Comparison of ENCODE assay signal across 11 cellular contexts in the genomic region with DNA sequence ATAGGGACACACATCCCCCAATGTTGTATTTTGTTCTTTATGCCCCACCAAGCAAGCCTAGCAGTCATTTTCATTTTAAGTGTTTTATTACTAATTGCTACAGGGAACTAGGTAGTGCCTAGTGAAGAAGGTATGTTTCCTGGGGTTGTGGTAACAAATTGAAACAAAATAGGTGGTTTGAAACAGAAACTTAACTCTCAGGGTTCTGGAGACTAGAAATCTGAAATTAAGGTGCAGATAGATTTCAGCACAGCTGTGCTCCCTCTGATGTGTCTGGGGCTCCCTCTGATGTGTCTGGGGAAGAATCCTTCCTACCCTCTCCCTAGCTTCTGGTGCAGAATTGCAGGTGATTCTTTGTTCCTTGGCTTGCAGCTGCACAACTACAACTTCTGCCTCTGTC.
DNase-seq lines count a peak whose midpoint lies in the region; ATAC-seq and TF ChIP-seq lines count a peak whose summit lies in the region.
"Had no signal": no experiment of that assay in that cellular context is flagged by ENCODE, and none has a peak within 500 bp of the region (broad histone marks: within the 10 kb centered on the region; RNA-seq: fewer than 3 reads in every experiment).

No MANE protein-coding gene starts in this region.

- BruUV-seq in OCI-LY7 (replicated peaks; lab: Mats Ljungman, UMichigan), result no TSS peak

- H3K79me2 ChIP-seq in OCI-LY7 (ENCODE audit: insufficient read depth, low read depth, low read length), result peaks cover 84% of the 10 kb centered on the region

- H2AFZ ChIP-seq in OCI-LY7 (ENCODE audit: low read length), result no peak overlapping the region

- no peaks in the 10 kb centered on the region for H3K9me2 ChIP-seq in OCI-LY7 (ENCODE audit: insufficient read depth, low read length)

- intact Hi-C loops in OCI-LY7 (cut with micrococcal nuclease; ENCODE audit: unreplicated experiment), result no loop called here

- no peak for TF ChIP-seq CTCF in OCI-LY7 (conservative IDR thresholded peaks at IDR 0.05; ENCODE audit: low read length)

- no peaks in the 10 kb centered on the region for H4K20me1 ChIP-seq in OCI-LY7 (ENCODE audit: insufficient read depth, low read length)

- peak overlapping the region; percentile 43 for H3K27ac ChIP-seq in OCI-LY7 (ENCODE audit: low read depth, low read length, poor library complexity, severe bottlenecking)
- H3K27ac ChIP-seq: cardiac muscle cell, prostate gland had no signal

- peak; percentile 96 for ATAC-seq in GM18861 (IDR thresholded peaks at IDR 0.05; ENCODE audit: unreplicated experiment)
- ATAC-seq in GM21381 (IDR thresholded peaks at IDR 0.05; ENCODE audit: unreplicated experiment), result peak; percentile 92
- peak; percentile 83 for ATAC-seq in HG03060 (IDR thresholded peaks at IDR 0.05; ENCODE audit: low read depth, unreplicated experiment)

- peak overlapping the region; percentile 40 for H3K4me3 ChIP-seq in OCI-LY7 (ENCODE audit: low read depth, low read length, poor library complexity, severe bottlenecking)
- H3K4me3 ChIP-seq: cardiac muscle cell, prostate gland had no signal

- peaks cover 47% of the 10 kb centered on the region for H3K4me1 ChIP-seq in OCI-LY7 (ENCODE audit: insufficient read depth, low read length, poor library complexity, severe bottlenecking)
- H3K4me1 ChIP-seq: prostate gland had no signal

- CTCF ChIA-PET in OCI-LY7 (lab: Charles Lee; ENCODE audit: unreplicated experiment), result no interaction called here

- peak; percentile 34 for DNase-seq in OCI-LY7 (ENCODE audit: low spot score)
- no peak for DNase-seq in NCI-H1105 (lab: John Stamatoyannopoulos, UW)
- DNase-seq in C1 segment of cervical spinal cord (lab: John Stamatoyannopoulos, UW), result no peak
- no peak for DNase-seq in NK-92 treated with Interleukin-12 subunit alpha and Interleukin-12 subunit beta, amount 100 ng/mL, for 24 hours (lab: John Stamatoyannopoulos, UW)
- DNase-seq: activated T-cell treated with anti-CD3 and anti-CD28 coated beads, Interleukin-2, amount 50 U/mL, for 1 hour; NCI-H510A had no signal

- POLR2A ChIA-PET in OCI-LY7 (lab: Charles Lee), result interaction anchor here (1.3 to 2.7 kb wide), 3 partner anchors 9 to 12 kb away, joined by 4 to 14 read pairs (median 8); no protein-coding TSS in a partner anchor

- peaks cover 14% of the 10 kb centered on the region; the same call in 1 of the 2 replicates for H3K9me3 ChIP-seq in OCI-LY7 (ENCODE audit: low read length)
- H3K9me3 ChIP-seq: prostate gland had no signal

- no peaks in the 10 kb centered on the region for H3K36me3 ChIP-seq in OCI-LY7 (ENCODE audit: insufficient read depth, low read length)
- H3K36me3 ChIP-seq: cardiac muscle cell, prostate gland had no signal

- H3K4me2 ChIP-seq in OCI-LY7 (ENCODE audit: low read length), result peak overlapping the region; percentile 59
